1 cellular context compared by ENCODE assay signal in genomic region chr9:95058795-95059386, GRCh38.
TF ChIP-seq lines count a peak whose summit lies in the region.

No MANE protein-coding gene starts in this region.

TF ChIP-seq in WTC11, 78 proteins besides CTCF, POLR2A, EP300 and RAD21 (continued from another document):
- TF ChIP-seq PRDM15 (CRISPR knock-in tag; IDR thresholded peaks at IDR 0.05) (no peak), TEAD4 (CRISPR knock-in tag; IDR thresholded peaks at IDR 0.05) (no peak), ESRRA (CRISPR knock-in tag; IDR thresholded peaks at IDR 0.05; ENCODE audit: borderline replicate concordance) (no peak), ATF1 (CRISPR knock-in tag; IDR thresholded peaks at IDR 0.05) (no peak), ZNF281 (CRISPR knock-in tag; IDR thresholded peaks at IDR 0.05) (no peak), ZNF138 (CRISPR knock-in tag; conservative IDR thresholded peaks at IDR 0.05) (no peak), ZNF219 (CRISPR knock-in tag; IDR thresholded peaks at IDR 0.05; ENCODE audit: borderline replicate concordance) (no peak), RELA (CRISPR knock-in tag; IDR thresholded peaks at IDR 0.05; ENCODE audit: borderline replicate concordance) (no peak)
TF ChIP-seq in WTC11: peak in this region for 0.
